9 cellular contexts compared by ENCODE assay signal in the genomic region with DNA sequence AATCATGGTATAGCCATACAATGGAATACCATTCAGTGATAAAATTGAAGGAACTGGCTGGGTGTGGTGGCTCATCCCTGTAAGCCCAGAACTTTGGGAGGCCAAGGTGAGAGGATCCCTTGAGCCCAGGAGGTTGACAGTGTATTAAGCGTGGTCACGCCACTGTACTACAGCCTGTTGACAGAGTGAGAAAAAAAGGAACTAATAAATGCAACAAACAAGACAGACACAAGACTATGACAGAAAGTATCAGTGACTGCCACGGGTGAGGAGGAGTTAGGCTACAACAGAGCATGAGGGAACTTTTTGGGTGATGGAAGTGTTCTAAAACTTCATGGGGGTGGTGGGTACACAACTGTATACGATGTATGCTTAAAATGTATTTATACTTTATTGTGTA. TPM values are rescaled to one million over a fixed set of nuclear protein-coding genes. Genes with fewer than 3 reads are reported as not detected.
DNase-seq lines count a peak whose midpoint lies in the region; ATAC-seq and TF ChIP-seq lines count a peak whose summit lies in the region.
"Had no signal": no experiment of that assay in that cellular context is flagged by ENCODE, and none has a peak within 500 bp of the region (broad histone marks: within the 10 kb centered on the region; RNA-seq: fewer than 3 reads in every experiment).

No MANE protein-coding gene starts in this region.

- 0 out of 2 replicates have a peak, but pooled peaks cover 8% of the 10 kb centered on the region for H3K9me3 ChIP-seq in BLaER1

- POLR2A ChIA-PET in activated B cell treated with CpG ODN at 0.5 μM for 24 hours (lab: Charles Lee), result no interaction called here

- peaks cover 23% of the 10 kb centered on the region for H3K36me3 Mint-ChIP-seq in activated B cell treated with CpG ODN at 0.5 μM for 24 hours (ENCODE audit: low read depth)
- H3K36me3 Mint-ChIP-seq in memory B cell, result peaks cover 6% of the 10 kb centered on the region

- peak overlapping the region; percentile 85 for H3K4me2 ChIP-seq in BLaER1

- H3K4me3 Mint-ChIP-seq in activated B cell treated with CpG ODN at 0.5 μM for 24 hours, result peak overlapping the region; percentile 82
- peak overlapping the region; percentile 54 for H3K4me3 Mint-ChIP-seq in memory B cell

- no peak overlapping the region for H3K4me3 ChIP-seq in BLaER1

- H3K27me3 Mint-ChIP-seq in activated B cell treated with CpG ODN at 0.5 μM for 24 hours (no peaks in the 10 kb centered on the region), memory B cell (no peaks in the 10 kb centered on the region)

- CTCF ChIA-PET in activated B cell treated with CpG ODN at 0.5 μM for 24 hours (lab: Charles Lee), result no interaction called here

- H3K36me3 ChIP-seq in BLaER1, result peaks cover 2% of the 10 kb centered on the region; the same call in 1 of the 2 replicates

- no peak overlapping the region for H3K9ac ChIP-seq in BLaER1

- intact Hi-C loops in activated B cell treated with CpG ODN at 0.5 μM for 24 hours (cut with micrococcal nuclease), result loop anchor here (10.0 kb wide), 4 partner anchors 50 to 1260 kb away; a partner anchor contains a TSS

- peak; percentile 28 for ATAC-seq in GM19351 (IDR thresholded peaks at IDR 0.05; ENCODE audit: unreplicated experiment)
- ATAC-seq in activated B cell treated with CpG ODN at 0.5 μM for 24 hours (ENCODE audit: low read depth), result no peak
- peak; percentile 8 for ATAC-seq in memory B cell (ENCODE audit: low read depth)
- ATAC-seq in GM18858 (IDR thresholded peaks at IDR 0.05; ENCODE audit: unreplicated experiment), result no peak
- ATAC-seq in HG03095 (IDR thresholded peaks at IDR 0.05; ENCODE audit: unreplicated experiment), result no peak
- ATAC-seq in HG03432 (IDR thresholded peaks at IDR 0.05; ENCODE audit: unreplicated experiment), result no peak

- H3K27me3 ChIP-seq in BLaER1, result no peaks in the 10 kb centered on the region

- peaks cover 32% of the 10 kb centered on the region for H3K4me1 ChIP-seq in BLaER1

- TF ChIP-seq CTCF in activated B cell treated with CpG ODN at 0.5 μM for 24 hours (IDR thresholded peaks at IDR 0.05), result no peak

- DNase-seq in activated B cell treated with CpG ODN at 0.5 μM for 24 hours, result no peak
- peak; percentile 14 to 17 for DNase-seq in memory B cell (ENCODE audit: low spot score in 2 of 2)
- no peak for DNase-seq in NCI-H128 (lab: John Stamatoyannopoulos, UW; ENCODE audit: unreplicated experiment)
- DNase-seq: activated gamma-delta T cell treated with Interleukin-2 at 50 U/mL for 16 hours had no signal

- H3K9me3 Mint-ChIP-seq in activated B cell treated with CpG ODN at 0.5 μM for 24 hours (no peaks in the 10 kb centered on the region), memory B cell (peaks cover 2% of the 10 kb centered on the region)

- no peak overlapping the region for H3K27ac ChIP-seq in BLaER1

- H3K27ac Mint-ChIP-seq in activated B cell treated with CpG ODN at 0.5 μM for 24 hours (peak overlapping the region; percentile 20), memory B cell (peak overlapping the region; percentile 51)

- H3K4me1 Mint-ChIP-seq in activated B cell treated with CpG ODN at 0.5 μM for 24 hours (peaks cover 51% of the 10 kb centered on the region), memory B cell (peaks cover 25% of the 10 kb centered on the region)

- H4K20me1 ChIP-seq in BLaER1, result peaks cover 68% of the 10 kb centered on the region

RNA-seq across cellular contexts. Expression of a gene that starts 2.2 kb away (rescaled TPM):
- 29.8 and 34.0 TPM in 2 replicates for total RNA-seq in activated B cell treated with CpG ODN at 0.5 μM for 24 hours

Comparison
In these comparisons a context has a peak if more than half of its experiments do, and no peak if none do; other contexts are left out.
1. ATAC-seq: peak in GM19351 (single experiment) and memory B cell (single experiment); none in activated B cell treated with CpG ODN at 0.5 μM for 24 hours (single experiment), GM18858 (single experiment), HG03095 (single experiment) and HG03432 (single experiment).
2. DNase-seq: peak in memory B cell (2 of 2); none in activated B cell treated with CpG ODN at 0.5 μM for 24 hours (single experiment) and NCI-H128 (single experiment).